ENCODE assay signal across 13 cellular contexts in genomic region chr16:15703029-15703736, GRCh38. TPM values are rescaled to one million over a fixed set of nuclear protein-coding genes. Genes with fewer than 3 reads are reported as not detected.
DNase-seq lines count a peak whose midpoint lies in the region; TF ChIP-seq lines count a peak whose summit lies in the region.
"Had no signal": no experiment of that assay in that cellular context is flagged by ENCODE, and none has a peak within 500 bp of the region (broad histone marks: within the 10 kb centered on the region; RNA-seq: fewer than 3 reads in every experiment).

No MANE protein-coding gene starts in this region.

- CTCF ChIA-PET in CD4-positive, alpha-beta memory T cell (lab: Charles Lee; ENCODE audit: partially characterized antibody): interaction anchor here (1.0 to 4.7 kb wide), 9 partner anchors 10 to 277 kb away, joined by 3 to 32 read pairs (median 7); partner anchors contain the start of gene MARF1
- CTCF ChIA-PET in OCI-LY7 (lab: Charles Lee; ENCODE audit: unreplicated experiment): no interaction called here

- no peak overlapping the region for H3K9ac ChIP-seq in neural progenitor cell

- H3K79me2 ChIP-seq in OCI-LY7 (ENCODE audit: insufficient read depth, low read depth, low read length) (no peaks in the 10 kb centered on the region), neural progenitor cell (ENCODE audit: low read depth) (no peaks in the 10 kb centered on the region)

- no peaks in the 10 kb centered on the region for H3K9me2 ChIP-seq in OCI-LY7 (ENCODE audit: insufficient read depth, low read length)

- BruUV-seq in OCI-LY7 (replicated peaks; lab: Mats Ljungman, UMichigan): TSS peak; percentile 99

- POLR2A ChIA-PET in CD4-positive, alpha-beta memory T cell (lab: Charles Lee; ENCODE audit: partially characterized antibody): no interaction called here
- POLR2A ChIA-PET in OCI-LY7 (lab: Charles Lee): interaction anchor here (0.9 kb wide), 1 partner anchor 80 kb away, joined by 3 read pairs; no protein-coding TSS in a partner anchor

- H3K4me3 ChIP-seq in CD4-positive, alpha-beta memory T cell (ENCODE audit: low read length in 2 of 2): no peak overlapping the region
- H3K4me3 ChIP-seq in OCI-LY7 (ENCODE audit: low read depth, low read length, poor library complexity, severe bottlenecking) (no peak overlapping the region), neural progenitor cell (no peak overlapping the region), right atrium auricular region (no peak overlapping the region), HAP-1 (no peak overlapping the region)

- H3K9me3 Mint-ChIP-seq in CD4-positive, alpha-beta memory T cell: no peaks in the 10 kb centered on the region
- no peaks in the 10 kb centered on the region for H3K9me3 Mint-ChIP-seq in chondrocyte (ENCODE audit: low read depth)
- H3K9me3 Mint-ChIP-seq in neural progenitor cell: no peaks in the 10 kb centered on the region

- H3K27ac Mint-ChIP-seq in CD4-positive, alpha-beta memory T cell: peak overlapping the region; percentile 50 to 83 (median 70)
- H3K27ac Mint-ChIP-seq in chondrocyte (ENCODE audit: unreplicated experiment) (peak overlapping the region; percentile 57), neural progenitor cell (peak overlapping the region; percentile 53)

- no peaks in the 10 kb centered on the region for H3K27me3 ChIP-seq in CD4-positive, alpha-beta memory T cell (ENCODE audit: insufficient read depth, low read length)
- H3K27me3 ChIP-seq in neural progenitor cell: no peaks in the 10 kb centered on the region
- no peaks in the 10 kb centered on the region for H3K27me3 ChIP-seq in right atrium auricular region
- H3K27me3 ChIP-seq in HAP-1 (ENCODE audit: low read depth): no peaks in the 10 kb centered on the region

- H3K4me3 Mint-ChIP-seq in CD4-positive, alpha-beta memory T cell: no peak overlapping the region
- H3K4me3 Mint-ChIP-seq in chondrocyte (ENCODE audit: unreplicated experiment): no peak overlapping the region
- no peak overlapping the region for H3K4me3 Mint-ChIP-seq in neural progenitor cell

- no peaks in the 10 kb centered on the region for H3F3A ChIP-seq in neural progenitor cell (ENCODE audit: low read depth)

- TF ChIP-seq CTCF in OCI-LY7 (conservative IDR thresholded peaks at IDR 0.05; ENCODE audit: low read length) (no peak), chondrocyte (IDR thresholded peaks at IDR 0.05) (no peak), neural progenitor cell (IDR thresholded peaks at IDR 0.05) (no peak), right atrium auricular region (IDR thresholded peaks at IDR 0.05) (no peak)

- H3K36me3 ChIP-seq in CD4-positive, alpha-beta memory T cell (ENCODE audit: insufficient read depth, low read length): peaks cover 39% of the 10 kb centered on the region
- H3K36me3 ChIP-seq in OCI-LY7 (ENCODE audit: insufficient read depth, low read length) (peaks cover 74% of the 10 kb centered on the region), neural progenitor cell (no peaks in the 10 kb centered on the region), right atrium auricular region (peaks cover 30% of the 10 kb centered on the region), HAP-1 (replicated peaks) (peaks cover 45% of the 10 kb centered on the region)

- H4K20me1 ChIP-seq in OCI-LY7 (ENCODE audit: insufficient read depth, low read length) (no peaks in the 10 kb centered on the region), neural progenitor cell (ENCODE audit: low read depth) (no peaks in the 10 kb centered on the region)

- peaks cover 5 to 7% (median 6%) of the 10 kb centered on the region in 4 donors for H3K4me1 Mint-ChIP-seq in CD4-positive, alpha-beta memory T cell
- peaks cover 13% of the 10 kb centered on the region for H3K4me1 Mint-ChIP-seq in chondrocyte (ENCODE audit: low read depth)
- H3K4me1 Mint-ChIP-seq in neural progenitor cell: no peaks in the 10 kb centered on the region

- no peak overlapping the region for H3K27ac ChIP-seq in CD4-positive, alpha-beta memory T cell (ENCODE audit: low read depth, low read length)
- H3K27ac ChIP-seq in OCI-LY7 (ENCODE audit: low read depth, low read length, poor library complexity, severe bottlenecking) (no peak overlapping the region), neural progenitor cell (no peak overlapping the region), right atrium auricular region (no peak overlapping the region)

- H3K4me2 ChIP-seq in OCI-LY7 (ENCODE audit: low read length) (no peak overlapping the region), neural progenitor cell (no peak overlapping the region)

- H2AFZ ChIP-seq in OCI-LY7 (ENCODE audit: low read length) (no peak overlapping the region), neural progenitor cell (replicated peaks) (no peak overlapping the region)

- DNase-seq in CD4-positive, alpha-beta memory T cell: no peak
- DNase-seq in OCI-LY7 (ENCODE audit: low spot score) (no peak), chondrocyte (ENCODE audit: low spot score) (no peak), neural progenitor cell (ENCODE audit: low spot score) (no peak), right atrium auricular region (ENCODE audit: low spot score) (no peak), HAP-1 (ENCODE audit: low spot score in 2 of 2) (no peak), MV-4-11 (lab: John Stamatoyannopoulos, UW) (no peak), DMS 273 treated with DMSO at 0.1 percent for 48 hours (lab: John Stamatoyannopoulos, UW) (no peak)
- DNase-seq: Kasumi-1; midbrain; NCI-H1694; NCI-H526; stimulated activated CD4-positive, alpha-beta T cell treated with anti-CD3 and anti-CD28 coated beads, Interleukin-2, amount 100 ng/mL, for 48 hours had no signal

- H3K36me3 Mint-ChIP-seq in CD4-positive, alpha-beta memory T cell: peaks cover 20 to 56% of the 10 kb centered on the region in 2 donors
- peaks cover 12% of the 10 kb centered on the region for H3K36me3 Mint-ChIP-seq in chondrocyte (ENCODE audit: low read depth)
- H3K36me3 Mint-ChIP-seq in neural progenitor cell: peaks cover 18% of the 10 kb centered on the region

- no peaks in the 10 kb centered on the region for H3K9me3 ChIP-seq in CD4-positive, alpha-beta memory T cell (ENCODE audit: control insufficient read depth in 1 of 2, low read length in 2 of 2)
- H3K9me3 ChIP-seq in OCI-LY7 (ENCODE audit: low read length) (no peaks in the 10 kb centered on the region), neural progenitor cell (ENCODE audit: low read depth) (no peaks in the 10 kb centered on the region), right atrium auricular region (no peaks in the 10 kb centered on the region), HAP-1 (no peaks in the 10 kb centered on the region)

- intact Hi-C loops in CD4-positive, alpha-beta memory T cell (cut with micrococcal nuclease): no loop called here
- intact Hi-C loops in OCI-LY7 (cut with micrococcal nuclease; ENCODE audit: unreplicated experiment): loop anchor here (10.0 kb wide), 1 partner anchor 178 kb away; no protein-coding TSS in a partner anchor

- no peaks in the 10 kb centered on the region for H3K4me1 ChIP-seq in CD4-positive, alpha-beta memory T cell (ENCODE audit: insufficient read depth, low read length)
- H3K4me1 ChIP-seq in OCI-LY7 (ENCODE audit: insufficient read depth, low read length, poor library complexity, severe bottlenecking) (no peaks in the 10 kb centered on the region), neural progenitor cell (no peaks in the 10 kb centered on the region), right atrium auricular region (no peaks in the 10 kb centered on the region), HAP-1 (no peaks in the 10 kb centered on the region)

- H3K27me3 Mint-ChIP-seq in CD4-positive, alpha-beta memory T cell: no peaks in the 10 kb centered on the region
- H3K27me3 Mint-ChIP-seq in chondrocyte (ENCODE audit: low read depth) (no peaks in the 10 kb centered on the region), neural progenitor cell (ENCODE audit: insufficient read depth, low read depth) (peaks cover 2% of the 10 kb centered on the region)

- in situ Hi-C loops in HAP-1 (cut with MboI; ENCODE audit: low sequenced_read_pairs): no loop called here

RNA-seq across cellular contexts. Expression of gene NDE1, which starts 53.1 kb away (rescaled TPM):
- 100 to 1,000 TPM; 124 to 128 TPM for total RNA-seq in CD4-positive, alpha-beta memory T cell
- polyA plus RNA-seq in CD4-positive, alpha-beta memory T cell: 10 to 100 TPM; 15.3 to 63.9 TPM
- 76.8 and 88.9 TPM in 2 replicates for total RNA-seq in OCI-LY7 (2014; rRNA removed; shearing (Covaris generic))
- 141 and 175 TPM in 2 replicates for total RNA-seq in OCI-LY7 (2022)
- total RNA-seq in chondrocyte: 29.3 to 32.9 TPM (median 32.3 TPM) in 3 replicates
- 85.3 and 88.1 TPM in 2 replicates for total RNA-seq in neural progenitor cell (ENCODE audit: low replicate concordance)
- 10 to 100 TPM; 12.5 to 18.6 TPM for total RNA-seq in right atrium auricular region
